ENCODE assay signal across 1 cellular context in genomic region chr2:235594041-235594440, GRCh38.
TF ChIP-seq lines count a peak whose summit lies in the region.

No MANE protein-coding gene starts in this region.

TF ChIP-seq in HepG2, 621 proteins besides CTCF, POLR2A, EP300 and RAD21 (continued from another document):
- no peak for TF ChIP-seq ZNF513 (CRISPR knock-in tag; conservative IDR thresholded peaks at IDR 0.05)
- TF ChIP-seq SATB2 (CRISPR knock-in tag; IDR thresholded peaks at IDR 0.05) = no peak
- no peak for TF ChIP-seq HOXA3 (CRISPR knock-in tag; IDR thresholded peaks at IDR 0.05)
- TF ChIP-seq ZBTB21 (CRISPR knock-in tag; IDR thresholded peaks at IDR 0.05) = no peak
- no peak for TF ChIP-seq TFE3 (CRISPR knock-in tag; IDR thresholded peaks at IDR 0.05)
- no peak for TF ChIP-seq PRDM10 (CRISPR knock-in tag; IDR thresholded peaks at IDR 0.05; ENCODE audit: low read depth)
- no peak for TF ChIP-seq BRF2 (CRISPR knock-in tag; IDR thresholded peaks at IDR 0.05)
- TF ChIP-seq NPAS2 (CRISPR knock-in tag; IDR thresholded peaks at IDR 0.05; ENCODE audit: borderline replicate concordance) = no peak
- TF ChIP-seq ZMYM2 (CRISPR knock-in tag; IDR thresholded peaks at IDR 0.05) = no peak
- no peak for TF ChIP-seq POLR2G (IDR thresholded peaks at IDR 0.05; ENCODE audit: low read depth, low read length)
- TF ChIP-seq ELF3 (CRISPR knock-in tag; IDR thresholded peaks at IDR 0.05) = peak; percentile 23; the same call in 1 of the 2 replicates
- no peak for TF ChIP-seq CENPT (CRISPR knock-in tag; IDR thresholded peaks at IDR 0.05; ENCODE audit: low read depth)
- TF ChIP-seq KLF16 (CRISPR knock-in tag; IDR thresholded peaks at IDR 0.05) = peak in 1 of 2 experiments; percentile 48; a peak in 1 of 4 replicates
- no peak for TF ChIP-seq ZFAT (CRISPR knock-in tag; conservative IDR thresholded peaks at IDR 0.05)
- no peak for TF ChIP-seq PLRG1 (conservative IDR thresholded peaks at IDR 0.05)
- TF ChIP-seq TEF (CRISPR knock-in tag; IDR thresholded peaks at IDR 0.05) = no peak
- 0 out of 2 replicates have a peak, but pooled peaks have one; percentile 25 for TF ChIP-seq RXRB (CRISPR knock-in tag; IDR thresholded peaks at IDR 0.05; ENCODE audit: borderline replicate concordance)
- no peak for TF ChIP-seq SKIL (CRISPR knock-in tag; IDR thresholded peaks at IDR 0.05; ENCODE audit: borderline replicate concordance)
- no peak for TF ChIP-seq KLF9 (CRISPR knock-in tag; IDR thresholded peaks at IDR 0.05; ENCODE audit: low read depth)
- TF ChIP-seq ZNF670 (CRISPR knock-in tag; IDR thresholded peaks at IDR 0.05; ENCODE audit: borderline replicate concordance) = no peak
- TF ChIP-seq ARID5B (CRISPR knock-in tag; IDR thresholded peaks at IDR 0.05) = peak; percentile 27; the same call in 1 of the 2 replicates
- no peak for TF ChIP-seq MLXIP (CRISPR knock-in tag; IDR thresholded peaks at IDR 0.05; ENCODE audit: borderline replicate concordance)
- TF ChIP-seq YY1 (IDR thresholded peaks at IDR 0.05; ENCODE audit: insufficient read depth, insufficient replicate concordance, low read depth, low read length) = no peak
- TF ChIP-seq ZNF567 (CRISPR knock-in tag; IDR thresholded peaks at IDR 0.05; ENCODE audit: borderline replicate concordance) = no peak
- TF ChIP-seq HIVEP1 (CRISPR knock-in tag; IDR thresholded peaks at IDR 0.05) = no peak
- TF ChIP-seq ZNF770 (CRISPR knock-in tag; IDR thresholded peaks at IDR 0.05) = 0 out of 2 replicates have a peak, but pooled peaks have one; percentile 2
- TF ChIP-seq ZNF180 (CRISPR knock-in tag; IDR thresholded peaks at IDR 0.05; ENCODE audit: borderline replicate concordance, low read depth) = no peak
- TF ChIP-seq SMC3 (IDR thresholded peaks at IDR 0.05; ENCODE audit: low read length) = peak; percentile 81
- TF ChIP-seq ZKSCAN5 (CRISPR knock-in tag; IDR thresholded peaks at IDR 0.05) = no peak
